In genomic region chr11:26828291-26828690, GRCh38 we compare ENCODE assay signal across 17 cellular contexts.
"Had no signal": no experiment of that assay in that cellular context is flagged by ENCODE, and none has a peak within 500 bp of the region (broad histone marks: within the 10 kb centered on the region; RNA-seq: fewer than 3 reads in every experiment).

No MANE protein-coding gene starts in this region.

- H3K4me1 ChIP-seq: upper lobe of left lung had no signal

- H3K36me3 ChIP-seq: upper lobe of left lung had no signal

- DNase-seq: activated CD4-positive, alpha-beta memory T cell treated with anti-CD3 and anti-CD28 coated beads for 36 hours; activated CD4-positive, alpha-beta T cell treated with anti-CD3 and anti-CD28 coated beads for 36 hours; activated CD8-positive, alpha-beta memory T cell treated with anti-CD3 and anti-CD28 coated beads, Interleukin-2, amount 10 ng/mL, durations not matched to agents 7 days and 5 days; activated naive CD4-positive, alpha-beta T cell treated with anti-CD3 and anti-CD28 coated beads, Interleukin-2, amount 50 U/mL, for 16 hours; activated T-cell treated with anti-CD3 and anti-CD28 coated beads, Interleukin-2, amount 50 U/mL, for 1 hour; dorsolateral prefrontal cortex; erythroblast; hypothalamus; mucosa of descending colon; natural killer cell; occipital lobe; stimulated activated CD4-positive, alpha-beta T cell treated with anti-CD3 and anti-CD28 coated beads, Interleukin-2, amount 100 ng/mL, for 48 hours; stimulated activated naive B cell treated with anti-CD40 and anti-IgM and Interleukin-4, amounts not matched to agents 10 μg/mL and 1 μg/mL and 100 μg/mL, for 72 hours; T-cell; T-helper 9 cell; upper lobe of left lung had no signal

- H3K4me1 Mint-ChIP-seq: activated CD4-positive, alpha-beta T cell treated with anti-CD3 and anti-CD28 coated beads for 36 hours; activated CD8-positive, alpha-beta memory T cell treated with anti-CD3 and anti-CD28 coated beads, Interleukin-2, amount 10 ng/mL, durations not matched to agents 7 days and 5 days; natural killer cell; stimulated activated naive B cell treated with anti-CD40 and anti-IgM and Interleukin-4, amounts not matched to agents 10 μg/mL and 1 μg/mL and 100 μg/mL, for 72 hours; T-cell had no signal

- H3K27ac Mint-ChIP-seq: activated CD4-positive, alpha-beta memory T cell treated with anti-CD3 and anti-CD28 coated beads for 36 hours; activated CD4-positive, alpha-beta T cell treated with anti-CD3 and anti-CD28 coated beads for 36 hours; activated CD8-positive, alpha-beta memory T cell treated with anti-CD3 and anti-CD28 coated beads, Interleukin-2, amount 10 ng/mL, durations not matched to agents 7 days and 5 days; activated T-helper 2 cell treated with anti-CD3 and anti-CD28 coated beads, Interferon-gamma antibody, Interleukin-2, Interleukin-4, amounts not matched to agents 10 μg/mL and 5 μg/mL and 100 μg/mL, durations not matched to agents 14 hours and 24 hours and 36 hours; natural killer cell; stimulated activated naive B cell treated with anti-CD40 and anti-IgM and Interleukin-4, amounts not matched to agents 10 μg/mL and 1 μg/mL and 100 μg/mL, for 72 hours; T-cell had no signal

- ATAC-seq: activated CD4-positive, alpha-beta T cell treated with anti-CD3 and anti-CD28 coated beads for 36 hours; activated CD8-positive, alpha-beta memory T cell treated with anti-CD3 and anti-CD28 coated beads, Interleukin-2, amount 10 ng/mL, durations not matched to agents 7 days and 5 days; mucosa of descending colon; natural killer cell; stimulated activated naive B cell treated with anti-CD40 and anti-IgM and Interleukin-4, amounts not matched to agents 10 μg/mL and 1 μg/mL and 100 μg/mL, for 72 hours; T-cell had no signal

- H3K27ac ChIP-seq: dorsolateral prefrontal cortex, upper lobe of left lung had no signal

- H3K4me3 Mint-ChIP-seq: activated CD4-positive, alpha-beta memory T cell treated with anti-CD3 and anti-CD28 coated beads for 36 hours; activated CD4-positive, alpha-beta T cell treated with anti-CD3 and anti-CD28 coated beads for 36 hours; activated CD8-positive, alpha-beta memory T cell treated with anti-CD3 and anti-CD28 coated beads, Interleukin-2, amount 10 ng/mL, durations not matched to agents 7 days and 5 days; natural killer cell; stimulated activated naive B cell treated with anti-CD40 and anti-IgM and Interleukin-4, amounts not matched to agents 10 μg/mL and 1 μg/mL and 100 μg/mL, for 72 hours; T-cell had no signal

- H3K27me3 ChIP-seq: dorsolateral prefrontal cortex, upper lobe of left lung had no signal

- H3K27me3 Mint-ChIP-seq: activated CD4-positive, alpha-beta memory T cell treated with anti-CD3 and anti-CD28 coated beads for 36 hours; activated CD4-positive, alpha-beta T cell treated with anti-CD3 and anti-CD28 coated beads for 36 hours; activated CD8-positive, alpha-beta memory T cell treated with anti-CD3 and anti-CD28 coated beads, Interleukin-2, amount 10 ng/mL, durations not matched to agents 7 days and 5 days; stimulated activated naive B cell treated with anti-CD40 and anti-IgM and Interleukin-4, amounts not matched to agents 10 μg/mL and 1 μg/mL and 100 μg/mL, for 72 hours; T-cell had no signal

- H3K4me3 ChIP-seq: dorsolateral prefrontal cortex, mucosa of descending colon, upper lobe of left lung had no signal

- H3K36me3 Mint-ChIP-seq: activated CD8-positive, alpha-beta memory T cell treated with anti-CD3 and anti-CD28 coated beads, Interleukin-2, amount 10 ng/mL, durations not matched to agents 7 days and 5 days; stimulated activated naive B cell treated with anti-CD40 and anti-IgM and Interleukin-4, amounts not matched to agents 10 μg/mL and 1 μg/mL and 100 μg/mL, for 72 hours; T-cell had no signal
